Comparison of ENCODE assay signal across 8 cellular contexts in genomic region chr17:35587074-35587961, GRCh38. TPM values are rescaled to one million over a fixed set of nuclear protein-coding genes. Genes with fewer than 3 reads are reported as not detected.
A peak's percentile ranks its signal among the peaks of the same experiment; 100 is the strongest.
DNase-seq lines count a peak whose midpoint lies in the region; ATAC-seq, FAIRE-seq and TF ChIP-seq lines count a peak whose summit lies in the region.

Gene AP2B1 (plus strand): TSS chr17:35587322. CDS start chr17:35594031, 6,709 bp downstream.

- ATAC-seq in GM18870 (IDR thresholded peaks at IDR 0.05; ENCODE audit: unreplicated experiment) (peak; percentile 68), HG03139 (IDR thresholded peaks at IDR 0.05; ENCODE audit: unreplicated experiment) (peak; percentile 82)

- H3K79me2 ChIP-seq in smooth muscle cell (ENCODE audit: low read depth) = peaks cover 50% of the 10 kb centered on the region

- H3K36me3 ChIP-seq in bronchial epithelial cell (ENCODE audit: control insufficient read depth, insufficient read depth, low read length) (no peaks in the 10 kb centered on the region), smooth muscle cell (ENCODE audit: low read depth) (no peaks in the 10 kb centered on the region)

- H3K9ac ChIP-seq in smooth muscle cell (ENCODE audit: low read depth) = peak within 1 kb of the TSS; percentile 92

- FAIRE-seq in bronchial epithelial cell (lab: Jason Lieb, UNC) = no peak

- H3K27me3 ChIP-seq in bronchial epithelial cell (ENCODE audit: control insufficient read depth, insufficient read depth, low read length) (no peaks in the 10 kb centered on the region), smooth muscle cell (ENCODE audit: low read depth) (peaks cover 8% of the 10 kb centered on the region)

- peak within 1 kb of the TSS; percentile 92 for H3K27ac ChIP-seq in smooth muscle cell (ENCODE audit: low read depth)

- H2AFZ ChIP-seq in smooth muscle cell (ENCODE audit: low read depth) = peak within 1 kb of the TSS; percentile 97

- peak within 1 kb of the TSS; percentile 89 for H3K4me2 ChIP-seq in smooth muscle cell

- H4K20me1 ChIP-seq in smooth muscle cell (ENCODE audit: low read depth) = peaks cover 42% of the 10 kb centered on the region

- peaks cover 23% of the 10 kb centered on the region for H3K4me1 ChIP-seq in smooth muscle cell (ENCODE audit: low read depth)

- TF ChIP-seq CTCF in WI38 (IDR thresholded peaks at IDR 0.05; ENCODE audit: low read depth, low read length) (no peak), bronchial epithelial cell (IDR thresholded peaks at IDR 0.05; ENCODE audit: insufficient read depth, low read length, severe bottlenecking) (no peak), smooth muscle cell (IDR thresholded peaks at IDR 0.05; ENCODE audit: borderline replicate concordance, insufficient read depth, poor library complexity, severe bottlenecking) (no peak)

- no peaks in the 10 kb centered on the region for H3K9me3 ChIP-seq in smooth muscle cell (replicated peaks; ENCODE audit: low read depth)

- in situ Hi-C loops in ACHN (cut with HindIII; ENCODE audit: low pct_ligation_motif_present, low pct_unique_long_range_greater_than_20kb, low sequenced_read_pairs) = no loop called here

- H3F3A ChIP-seq in smooth muscle cell (ENCODE audit: low read depth) = peaks cover 2% of the 10 kb centered on the region

- H3K4me3 ChIP-seq in WI38 (ENCODE audit: low read depth, low read length) = peak within 1 kb of the TSS; percentile 76
- H3K4me3 ChIP-seq in bronchial epithelial cell (ENCODE audit: low read depth, low read length) = peak within 1 kb of the TSS; percentile 98
- peak within 1 kb of the TSS; percentile 80 for H3K4me3 ChIP-seq in smooth muscle cell

- WGBS in smooth muscle cell (ENCODE audit: low lambda C conversion rate) = 1% methylated on average over 49 of the region's 50 CpGs

- DNase-seq in ACHN = peak; percentile 96
- peak; percentile 88 for DNase-seq in NCI-H2227 treated with DMSO at 0.1 percent for 48 hours (lab: John Stamatoyannopoulos, UW)
- DNase-seq in bronchial epithelial cell (ENCODE audit: low read depth) = peak; percentile 92
- peak; percentile 92 for DNase-seq in iPS-NIHi7 (ENCODE audit: extremely low spot score)
- DNase-seq in smooth muscle cell (lab: John Stamatoyannopoulos, UW; ENCODE audit: unreplicated experiment) = peak; percentile 92

RNA-seq across cellular contexts. Expression of gene AP2B1, which starts in this region (rescaled TPM):
- total RNA-seq in bronchial epithelial cell (38.3 and 50.8 TPM in 2 replicates), smooth muscle cell (92.3 and 94.6 TPM in 2 replicates)
- 45.0 and 58.5 TPM in 2 replicates for polyA plus RNA-seq in smooth muscle cell

Comparison
In these comparisons a context has a peak if more than half of its experiments do, and no peak if none do; other contexts are left out.
1. Peak in every context shown above with its lines: DNase-seq, ATAC-seq, H3K4me3 ChIP-seq and H3K27ac ChIP-seq.